23 cellular contexts compared by ENCODE assay signal in genomic region chr18:55487997-55488396, GRCh38.
"Had no signal": no experiment of that assay in that cellular context is flagged by ENCODE, and none has a peak within 500 bp of the region (broad histone marks: within the 10 kb centered on the region; RNA-seq: fewer than 3 reads in every experiment).

No MANE protein-coding gene starts in this region.

- H3K27me3 ChIP-seq: ascending aorta, esophagus muscularis mucosa, gastroesophageal sphincter, heart left ventricle, ovary, suprapubic skin, vagina had no signal

- H3K9me3 ChIP-seq: ascending aorta, esophagus muscularis mucosa, gastroesophageal sphincter, heart left ventricle, left ventricle myocardium inferior, ovary, psoas muscle, suprapubic skin, vagina had no signal

- H3K36me3 ChIP-seq: ascending aorta, esophagus muscularis mucosa, gastroesophageal sphincter, heart left ventricle, left ventricle myocardium inferior, ovary, suprapubic skin, vagina had no signal

- DNase-seq: activated CD4-positive, alpha-beta T cell treated with anti-CD3 and anti-CD28 coated beads, Interleukin-2, amount 50 U/mL, for 1 hour; activated CD4-positive, CD25-positive, alpha-beta regulatory T cell treated with anti-CD3 and anti-CD28 coated beads, Interleukin-2, amount 50 U/mL, for 72 hours; activated CD8-positive, alpha-beta memory T cell treated with anti-CD3 and anti-CD28 coated beads, Interleukin-2, amount 50 U/mL, for 4 hours; activated effector memory CD4-positive, alpha-beta T cell treated with Interleukin-2 at 50 U/mL for 16 hours; activated naive CD4-positive, alpha-beta T cell treated with anti-CD3 and anti-CD28 coated beads, Interleukin-2, amount 50 U/mL, for 16 hours; activated T-cell treated with anti-CD3 and anti-CD28 coated beads, Interleukin-2, amount 50 U/mL, for 4 hours; effector CD8-positive, alpha-beta T cell; heart left ventricle; immature natural killer cell; kidney glomerular epithelial cell; left ventricle myocardium inferior; mammary epithelial cell; naive thymus-derived CD4-positive, alpha-beta T cell; ovary; psoas muscle; right cardiac atrium; stimulated activated naive CD8-positive, alpha-beta T cell treated with anti-CD3 and anti-CD28 coated beads, Interleukin-15, amount 100 ng/mL, for 72 hours; trophoblast cell had no signal

- H3K27ac ChIP-seq: ascending aorta, esophagus muscularis mucosa, gastroesophageal sphincter, heart left ventricle, ovary, psoas muscle, suprapubic skin, vagina had no signal

- ATAC-seq: activated T-cell treated with anti-CD3 and anti-CD28 coated beads, Interleukin-2, amount 50 U/mL, for 4 hours; gastroesophageal sphincter; naive thymus-derived CD4-positive, alpha-beta T cell; psoas muscle; right cardiac atrium; stimulated activated naive CD8-positive, alpha-beta T cell treated with anti-CD3 and anti-CD28 coated beads, Interleukin-15, amount 100 ng/mL, for 72 hours had no signal

- H3K4me3 ChIP-seq: ascending aorta, esophagus muscularis mucosa, gastroesophageal sphincter, heart left ventricle, left ventricle myocardium inferior, ovary, psoas muscle, suprapubic skin, vagina had no signal
